In the genomic region with DNA sequence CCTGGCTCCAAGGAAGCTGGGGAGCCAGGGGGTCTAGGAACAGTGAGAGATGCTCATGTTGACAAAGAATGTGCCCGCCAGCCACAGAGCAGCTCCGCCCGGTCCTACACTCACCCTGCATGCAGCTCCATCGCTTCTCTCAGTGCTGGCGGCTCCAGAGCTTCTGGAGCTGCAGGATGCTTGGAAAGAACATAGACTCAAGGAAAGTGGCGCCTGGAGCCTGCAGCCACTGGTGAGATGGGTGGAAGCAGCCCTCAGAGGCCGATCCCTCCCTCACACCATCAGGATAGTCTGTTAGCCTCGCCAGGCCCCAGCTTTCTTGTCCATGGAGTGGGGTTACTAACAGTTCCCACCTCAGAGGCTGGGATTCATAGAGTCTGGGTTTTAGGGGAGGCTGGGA, we compare ENCODE assay signal across 23 cellular contexts. TPM values are rescaled to one million over a fixed set of nuclear protein-coding genes. Genes with fewer than 3 reads are reported as not detected.
"Had no signal": no experiment of that assay in that cellular context is flagged by ENCODE, and none has a peak within 500 bp of the region (broad histone marks: within the 10 kb centered on the region; RNA-seq: fewer than 3 reads in every experiment).

No MANE protein-coding gene starts in this region.

- H3K4me1 Mint-ChIP-seq: brain had no signal

- H3K36me3 ChIP-seq: cardiac muscle cell, gastrocnemius medialis, thoracic aorta, vagina had no signal

- H3K36me3 Mint-ChIP-seq: activated naive CD4-positive, alpha-beta T cell treated with anti-CD3 and anti-CD28 coated beads, Interleukin-2, amount 50 U/mL, for 24 hours; brain; immature natural killer cell; naive B cell; type B pancreatic cell had no signal

- H3K27ac Mint-ChIP-seq: activated naive CD4-positive, alpha-beta T cell treated with anti-CD3 and anti-CD28 coated beads, Interleukin-2, amount 50 U/mL, for 24 hours; immature natural killer cell; T-helper 2 cell treated with Interferon-gamma antibody and Interleukin-4, amounts not matched to agents 5 μg/mL and 100 μg/mL, for 36 hours; type B pancreatic cell had no signal

- H3K27me3 Mint-ChIP-seq: activated naive CD4-positive, alpha-beta T cell treated with anti-CD3 and anti-CD28 coated beads, Interleukin-2, amount 50 U/mL, for 24 hours had no signal

- DNase-seq: activated gamma-delta T cell, cerebellar nuclear complex had no signal

- H3K9me3 Mint-ChIP-seq: activated naive CD4-positive, alpha-beta T cell treated with anti-CD3 and anti-CD28 coated beads, Interleukin-2, amount 50 U/mL, for 24 hours; immature natural killer cell; naive B cell; neural crest cell; T-helper 2 cell treated with Interferon-gamma antibody and Interleukin-4, amounts not matched to agents 5 μg/mL and 100 μg/mL, for 36 hours; type B pancreatic cell had no signal

- H3K27ac ChIP-seq: cardiac muscle cell, coronary artery, dorsolateral prefrontal cortex, gastrocnemius medialis, skin epidermis, thoracic aorta, vagina had no signal

- H3K27me3 ChIP-seq: cardiac muscle cell, gastrocnemius medialis, vagina had no signal

- H3K9me3 ChIP-seq: gastrocnemius medialis, thoracic aorta, vagina had no signal

- H3K4me1 ChIP-seq: gastrocnemius medialis, vagina had no signal

- H3K4me3 ChIP-seq: cardiac muscle cell, coronary artery, dorsolateral prefrontal cortex, gastrocnemius medialis, skin epidermis, thoracic aorta, vagina had no signal

- H3K4me3 Mint-ChIP-seq: activated naive CD4-positive, alpha-beta T cell treated with anti-CD3 and anti-CD28 coated beads, Interleukin-2, amount 50 U/mL, for 24 hours; brain; immature natural killer cell; naive B cell; neural crest cell; T-helper 2 cell treated with Interferon-gamma antibody and Interleukin-4, amounts not matched to agents 5 μg/mL and 100 μg/mL, for 36 hours; type B pancreatic cell had no signal

RNA-seq across cellular contexts. Expression of a gene that starts 26.4 kb away (rescaled TPM):
- total RNA-seq: epithelial cell of proximal tubule, kidney epithelial cell, lung microvascular endothelial cell, neural crest cell, omental fat pad, thoracic aorta, vagina had no signal
- polyA plus RNA-seq: immature natural killer cell had no signal

RNA-seq across cellular contexts. Expression of a gene that starts 50.2 kb away (rescaled TPM):
- total RNA-seq: cardiac muscle cell, dorsolateral prefrontal cortex, epithelial cell of proximal tubule, gastrocnemius medialis, kidney epithelial cell, left lobe of liver, lung microvascular endothelial cell, neural crest cell, omental fat pad, sciatic nerve, thoracic aorta, vagina had no signal
- polyA plus RNA-seq: adipose tissue, cardiac muscle cell, immature natural killer cell had no signal
